1 cellular context compared by ENCODE assay signal in genomic region chr21:24110846-24111245, GRCh38.
TF ChIP-seq lines count a peak whose summit lies in the region.

No MANE protein-coding gene starts in this region.

TF ChIP-seq in IMR-90, 13 proteins besides CTCF, POLR2A, EP300 and RAD21 (continued from another document):
- TF ChIP-seq USF2 (IDR thresholded peaks at IDR 0.05; ENCODE audit: low read depth, low read length) (no peak), MAZ (IDR thresholded peaks at IDR 0.05; ENCODE audit: borderline replicate concordance, low read depth, low read length) (no peak), MXI1 (IDR thresholded peaks at IDR 0.05; ENCODE audit: borderline replicate concordance, low read depth, low read length) (no peak), FOS (IDR thresholded peaks at IDR 0.05; ENCODE audit: low read depth, low read length) (no peak), NFE2L2 (IDR thresholded peaks at IDR 0.05; ENCODE audit: low read depth, low read length) (no peak), RCOR1 (IDR thresholded peaks at IDR 0.05; ENCODE audit: insufficient replicate concordance, low read length) (no peak), MAFK (IDR thresholded peaks at IDR 0.05; ENCODE audit: low read depth, low read length) (no peak), SMC3 (IDR thresholded peaks at IDR 0.05; ENCODE audit: low read depth, low read length) (no peak)
TF ChIP-seq in IMR-90: peak in this region for 0.
